Comparison of ENCODE assay signal across 18 cellular contexts in the genomic region with DNA sequence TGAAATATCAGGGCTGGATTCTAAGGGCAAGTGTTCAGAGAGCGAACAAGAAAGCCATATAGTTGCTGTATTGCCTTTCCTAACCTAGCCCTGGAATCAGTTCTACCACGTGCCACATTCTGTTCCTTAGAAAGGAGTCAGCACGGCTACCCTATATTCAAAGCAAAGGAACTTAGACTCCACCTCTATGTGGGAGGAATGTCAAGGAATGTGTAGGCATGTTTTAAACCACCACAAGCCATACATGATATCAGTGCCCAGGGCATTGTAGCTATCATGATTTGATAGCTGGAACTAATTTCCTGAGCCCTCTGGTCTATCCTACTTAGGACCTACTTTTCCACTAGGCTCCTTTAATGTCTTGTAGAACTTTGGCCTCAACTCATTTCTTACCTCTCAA. TPM values are rescaled to one million over a fixed set of nuclear protein-coding genes. Genes with fewer than 3 reads are reported as not detected.
A peak's percentile ranks its signal among the peaks of the same experiment; 100 is the strongest.
DNase-seq lines count a peak whose midpoint lies in the region; ATAC-seq, FAIRE-seq and TF ChIP-seq lines count a peak whose summit lies in the region.
"Had no signal": no experiment of that assay in that cellular context is flagged by ENCODE, and none has a peak within 500 bp of the region (broad histone marks: within the 10 kb centered on the region; RNA-seq: fewer than 3 reads in every experiment).

No MANE protein-coding gene starts in this region.

- H3K27me3 Mint-ChIP-seq in activated CD4-positive, alpha-beta T cell treated with anti-CD3 and anti-CD28 coated beads, Interleukin-2, amount 10 ng/mL, durations not matched to agents 7 days and 5 days = no peaks in the 10 kb centered on the region
- H3K27me3 Mint-ChIP-seq in Caco-2 (ENCODE audit: insufficient read depth, unreplicated experiment) = no peaks in the 10 kb centered on the region

- H4K20me1 ChIP-seq in OCI-LY1 (ENCODE audit: insufficient read depth, low read length) (no peaks in the 10 kb centered on the region), K562 (replicated peaks; ENCODE audit: control insufficient read depth, insufficient read depth, low read length) (no peaks in the 10 kb centered on the region)

- peaks cover 8% of the 10 kb centered on the region for H3K36me3 Mint-ChIP-seq in activated CD4-positive, alpha-beta T cell treated with anti-CD3 and anti-CD28 coated beads, Interleukin-2, amount 10 ng/mL, durations not matched to agents 7 days and 5 days (ENCODE audit: low read depth)
- H3K36me3 Mint-ChIP-seq in Caco-2 (ENCODE audit: insufficient read depth, unreplicated experiment) = peaks cover 11% of the 10 kb centered on the region

- H2AK5ac ChIP-seq in trophoblast cell (ENCODE audit: low read length) = no peak overlapping the region

- ATAC-seq in K562 = no peak
- ATAC-seq: mucosa of descending colon had no signal

- in situ Hi-C loops in K562 (cut with MboI) = no loop called here

- no peak overlapping the region for H3K18ac ChIP-seq in trophoblast cell (ENCODE audit: low read length)

- peaks cover 50% of the 10 kb centered on the region for H3K4me1 Mint-ChIP-seq in activated CD4-positive, alpha-beta T cell treated with anti-CD3 and anti-CD28 coated beads, Interleukin-2, amount 10 ng/mL, durations not matched to agents 7 days and 5 days
- H3K4me1 Mint-ChIP-seq in Caco-2 (ENCODE audit: low read depth, unreplicated experiment) = no peaks in the 10 kb centered on the region

- no peak overlapping the region for H3K4ac ChIP-seq in trophoblast cell (ENCODE audit: low read depth, low read length)

- no peak for FAIRE-seq in K562 (lab: Jason Lieb, UNC)
- FAIRE-seq: astrocyte, GM18507 had no signal

- peaks cover 4% of the 10 kb centered on the region; the same call in 1 of the 2 replicates for H3F3A ChIP-seq in OCI-LY1 (ENCODE audit: insufficient read depth, low read length)

- H3K9me2 ChIP-seq in OCI-LY1 (ENCODE audit: low read depth, low read length) = no peaks in the 10 kb centered on the region

- BruUV-seq in K562 (replicated peaks; lab: Mats Ljungman, UMichigan) = no TSS peak
- BruUV-seq in Caco-2 (replicated peaks; lab: Mats Ljungman, UMichigan) = no TSS peak

- CTCF ChIA-PET in activated CD4-positive, alpha-beta T cell treated with anti-CD3 and anti-CD28 coated beads, Interleukin-2, amount 10 ng/mL, durations not matched to agents 7 days and 5 days (lab: Charles Lee) = interaction anchor here (0.6 to 0.8 kb wide), 3 partner anchors 41 to 383 kb away, joined by 3 to 4 read pairs (median 3); no protein-coding TSS in a partner anchor
- CTCF ChIA-PET in K562 (lab: Yijun Ruan, JAX; ENCODE audit: low intra/inter-chr PET ratio) = no interaction called here
- CTCF ChIA-PET in Caco-2 (lab: Charles Lee) = no interaction called here

- no peak overlapping the region for H2BK12ac ChIP-seq in trophoblast cell (ENCODE audit: low read length)

- POLR2A ChIA-PET in activated CD4-positive, alpha-beta T cell treated with anti-CD3 and anti-CD28 coated beads, Interleukin-2, amount 10 ng/mL, durations not matched to agents 7 days and 5 days (lab: Charles Lee) = no interaction called here
- POLR2A ChIA-PET in K562 (lab: Yijun Ruan, JAX) = interaction anchor here (0.6 kb wide), 1 partner anchor 155 kb away, joined by 3 read pairs; no protein-coding TSS in a partner anchor
- POLR2A ChIA-PET in Caco-2 (lab: Charles Lee) = no interaction called here

- H3K27me3 ChIP-seq in OCI-LY1 (ENCODE audit: insufficient read depth, low read length) (no peaks in the 10 kb centered on the region), K562 (ENCODE audit: control insufficient read depth in 2 of 2, insufficient read depth in 2 of 2, low read length in 2 of 2) (no peaks in the 10 kb centered on the region), trophoblast cell (ENCODE audit: insufficient read depth, low read length) (no peaks in the 10 kb centered on the region), Caco-2 (replicated peaks; ENCODE audit: control insufficient read depth, insufficient read depth, low read length) (no peaks in the 10 kb centered on the region)
- H3K27me3 ChIP-seq: esophagus squamous epithelium, SJSA1, thyroid gland had no signal

- TF ChIP-seq CTCF in OCI-LY1 (IDR thresholded peaks at IDR 0.05; ENCODE audit: low read length) (no peak), K562 (IDR thresholded peaks at IDR 0.05 in 2 of 3, conservative IDR thresholded peaks at IDR 0.05 in 1 of 3; ENCODE audit: insufficient read depth in 2 of 3, low read depth in 1 of 3, low read length in 3 of 3) (no peak), Caco-2 (IDR thresholded peaks at IDR 0.05; ENCODE audit: insufficient read depth in 1 of 2, low read depth in 1 of 2, low read length in 1 of 2, severe bottlenecking in 1 of 2, unreplicated experiment in 1 of 2) (no peak)

- no peak for DNase-seq in activated CD4-positive, alpha-beta T cell treated with anti-CD3 and anti-CD28 coated beads, Interleukin-2, amount 10 ng/mL, durations not matched to agents 7 days and 5 days
- no peak for DNase-seq in activated CD4-positive, alpha-beta T cell treated with anti-CD3 and anti-CD28 coated beads, Interleukin-2, amount 50 U/mL, for 48 hours
- DNase-seq in K562 (ENCODE audit: extremely low read depth in 1 of 4, low spot score in 3 of 4) (no peak), trophoblast cell (peak; percentile 39 to 75), EL (no peak), Caco-2 (no peak), T1000 (lab: John Stamatoyannopoulos, UW) (no peak)
- DNase-seq: activated CD8-positive, alpha-beta memory T cell treated with anti-CD3 and anti-CD28 coated beads, Interleukin-2, amount 50 U/mL, for 48 hours; esophagus squamous epithelium; mucosa of descending colon; NCI-H146; NCI-H446; stimulated activated CD4-positive, alpha-beta T cell treated with anti-CD3 and anti-CD28 coated beads, Interleukin-15, amount 100 ng/mL, for 24 hours; thyroid gland had no signal

- H4K12ac ChIP-seq in trophoblast cell (ENCODE audit: low read depth, low read length) = no peak overlapping the region

- TF ChIP-seq POLR2A in K562 (conservative IDR thresholded peaks at IDR 0.05) = no peak

- H3K4me3 Mint-ChIP-seq in activated CD4-positive, alpha-beta T cell treated with anti-CD3 and anti-CD28 coated beads, Interleukin-2, amount 10 ng/mL, durations not matched to agents 7 days and 5 days = peak overlapping the region; percentile 90
- H3K4me3 Mint-ChIP-seq in Caco-2 (ENCODE audit: unreplicated experiment) = no peak overlapping the region

- H3K14ac ChIP-seq in trophoblast cell (ENCODE audit: low read length) = no peak overlapping the region

- peaks cover 13% of the 10 kb centered on the region for H3K36me3 ChIP-seq in OCI-LY1 (ENCODE audit: insufficient read depth, low read length)
- H3K36me3 ChIP-seq in K562 (ENCODE audit: control insufficient read depth, insufficient read depth, low read length) = peaks cover 19% of the 10 kb centered on the region
- peaks cover 4 to 5% of the 10 kb centered on the region in 2 experiments for H3K36me3 ChIP-seq in trophoblast cell (ENCODE audit: control insufficient read depth in 1 of 2, insufficient read depth in 2 of 2, low read length in 2 of 2)
- H3K36me3 ChIP-seq in Caco-2 (ENCODE audit: control insufficient read depth, insufficient read depth, low read length) = no peaks in the 10 kb centered on the region

- H3K27ac ChIP-seq in OCI-LY1 (ENCODE audit: low read depth, low read length, poor library complexity, severe bottlenecking) = peak overlapping the region; percentile 95
- H3K27ac ChIP-seq in K562 (ENCODE audit: extremely low read depth, low read depth, low read length) = peak overlapping the region; percentile 31
- H3K27ac ChIP-seq in trophoblast cell (ENCODE audit: low read depth, low read length) = no peak overlapping the region
- H3K27ac ChIP-seq: SJSA1 had no signal

- no peak overlapping the region for H2AFZ ChIP-seq in OCI-LY1 (ENCODE audit: low read length)
- no peak overlapping the region for H2AFZ ChIP-seq in K562 (ENCODE audit: low read depth, low read length)
- no peak overlapping the region for H2AFZ ChIP-seq in trophoblast cell (ENCODE audit: insufficient read depth, low read length, poor library complexity)

- H3K79me2 ChIP-seq in OCI-LY1 (ENCODE audit: insufficient read depth, low read length) (peaks cover 17% of the 10 kb centered on the region), K562 (ENCODE audit: control insufficient read depth, insufficient read depth, low read length) (peaks cover 52% of the 10 kb centered on the region), trophoblast cell (ENCODE audit: control insufficient read depth, insufficient read depth, low read length, poor library complexity) (peaks cover 10% of the 10 kb centered on the region)

- H3K23ac ChIP-seq in trophoblast cell (ENCODE audit: low read length) = no peak overlapping the region

- intact Hi-C loops in K562 (cut with micrococcal nuclease) = no loop called here
- intact Hi-C loops in Caco-2 (cut with micrococcal nuclease; ENCODE audit: unreplicated experiment) = no loop called here

- peaks cover 54% of the 10 kb centered on the region for H3K4me1 ChIP-seq in OCI-LY1 (ENCODE audit: insufficient read depth, low read length, severe bottlenecking)
- peaks cover 27 to 30% of the 10 kb centered on the region in 2 experiments; a peak in 4 of 5 replicates for H3K4me1 ChIP-seq in K562 (replicated peaks in 1 of 2; ENCODE audit: control insufficient read depth in 2 of 2, insufficient read depth in 2 of 2, low read length in 2 of 2)
- H3K4me1 ChIP-seq in trophoblast cell (ENCODE audit: control insufficient read depth in 1 of 2, insufficient read depth in 2 of 2, low read length in 2 of 2) = peaks cover 3 to 8% of the 10 kb centered on the region in 2 experiments
- H3K4me1 ChIP-seq in Caco-2 = peaks cover 14% of the 10 kb centered on the region

- H3K9ac ChIP-seq in OCI-LY1 (ENCODE audit: low read length) = no peak overlapping the region
- H3K9ac ChIP-seq in K562 (ENCODE audit: insufficient read depth in 1 of 2, low read depth in 2 of 2, low read length in 2 of 2) = no peak overlapping the region; a peak in 1 of 4 replicates
- H3K9ac ChIP-seq in trophoblast cell (ENCODE audit: low read length) = no peak overlapping the region

- H3K4me2 ChIP-seq in OCI-LY1 (ENCODE audit: low read length) = no peak overlapping the region
- H3K4me2 ChIP-seq in K562 (ENCODE audit: insufficient read depth, low read length) = no peak overlapping the region
- no peak overlapping the region for H3K4me2 ChIP-seq in trophoblast cell (ENCODE audit: low read length)

- no peak for TF ChIP-seq EP300 in K562 (IDR thresholded peaks at IDR 0.05; ENCODE audit: low read length)

- H2BK120ac ChIP-seq in trophoblast cell (ENCODE audit: insufficient read depth, low read length, poor library complexity) = no peak overlapping the region

- peak overlapping the region; percentile 25 for H3K27ac Mint-ChIP-seq in activated CD4-positive, alpha-beta T cell treated with anti-CD3 and anti-CD28 coated beads, Interleukin-2, amount 10 ng/mL, durations not matched to agents 7 days and 5 days
- no peak overlapping the region for H3K27ac Mint-ChIP-seq in Caco-2 (ENCODE audit: unreplicated experiment)

- no peaks in the 10 kb centered on the region for H3K9me1 ChIP-seq in K562 (ENCODE audit: control insufficient read depth, insufficient read depth, low read length)

- peaks cover 14% of the 10 kb centered on the region for H3K79me1 ChIP-seq in trophoblast cell (ENCODE audit: low read length)

- H4K8ac ChIP-seq in trophoblast cell (ENCODE audit: low read depth, low read length) = no peak overlapping the region

- 54% methylated on average over 3 of the region's 3 CpGs for WGBS in K562 (ENCODE audit: insufficient coverage, low coverage, missing lambda C conversion rate)
- no CpG with 5 or more reads among the region's 3 CpGs for WGBS in trophoblast cell (ENCODE audit: extremely low coverage, insufficient coverage, insufficient read length)

- H4K91ac ChIP-seq in trophoblast cell (ENCODE audit: low read depth, low read length) = no peak overlapping the region

- H3K4me3 ChIP-seq in OCI-LY1 (ENCODE audit: low read depth, low read length, poor library complexity, severe bottlenecking) (no peak overlapping the region), K562 (no peak overlapping the region), trophoblast cell (ENCODE audit: low read depth, low read length) (no peak overlapping the region), Caco-2 (ENCODE audit: low read depth, low read length) (no peak overlapping the region)
- H3K4me3 ChIP-seq: esophagus squamous epithelium, mucosa of descending colon, SJSA1, thyroid gland had no signal

- no peaks in the 10 kb centered on the region for H3K9me3 Mint-ChIP-seq in activated CD4-positive, alpha-beta T cell treated with anti-CD3 and anti-CD28 coated beads, Interleukin-2, amount 10 ng/mL, durations not matched to agents 7 days and 5 days
- H3K9me3 Mint-ChIP-seq in Caco-2 (ENCODE audit: unreplicated experiment) = no peaks in the 10 kb centered on the region

- no peak overlapping the region for H2BK5ac ChIP-seq in trophoblast cell (ENCODE audit: low read depth, low read length, poor library complexity)

- H3K9me3 ChIP-seq in OCI-LY1 (ENCODE audit: low read length) (no peaks in the 10 kb centered on the region), K562 (replicated peaks; ENCODE audit: control insufficient read depth, insufficient read depth, low read depth, low read length) (no peaks in the 10 kb centered on the region), trophoblast cell (ENCODE audit: insufficient read depth, low read depth, low read length) (no peaks in the 10 kb centered on the region), Caco-2 (no peaks in the 10 kb centered on the region)
- H3K9me3 ChIP-seq: esophagus squamous epithelium, mucosa of descending colon, SJSA1, thyroid gland had no signal

- no peak for TF ChIP-seq RAD21 in K562 (CRISPR knock-in tag; conservative IDR thresholded peaks at IDR 0.05 in 1 of 2, IDR thresholded peaks at IDR 0.05 in 1 of 2)

RNA-seq across cellular contexts. Expression of a gene that starts 2.5 kb away (rescaled TPM):
- total RNA-seq in activated CD4-positive, alpha-beta T cell treated with anti-CD3 and anti-CD28 coated beads, Interleukin-2, amount 10 ng/mL, durations not matched to agents 7 days and 5 days = 10 to 100 TPM; 34.5 to 41.5 TPM
- 33.5 and 38.4 TPM in 2 replicates for total RNA-seq in K562 (2011; cell fraction: chromatin; rRNA removed; ENCODE audit: low replicate concordance)
- total RNA-seq in K562 (2011; cell fraction: nucleolus; rRNA removed) = 22.0 and 24.6 TPM in 2 replicates
- 22.9 and 24.7 TPM in 2 replicates for total RNA-seq in K562 (2011; cell fraction: nucleoplasm; rRNA removed)
- total RNA-seq in K562 (2014; rRNA removed) (8.1 and 11.7 TPM in 2 replicates), K562 (2014; rRNA removed; fragmentation: Illumina TruSeq; extraction: Trizol) (11.3 and 11.7 TPM in 2 replicates), K562 (2015; rRNA removed; fragmentation: Illumina TruSeq; extraction: Trizol) (16.0 and 17.1 TPM in 2 replicates), K562 (2021) (15.9 and 17.5 TPM in 2 replicates), Caco-2 (2022) (37.0 and 39.7 TPM in 2 replicates)
- polyA plus RNA-seq in K562 (2011; rRNA removed) (15.5 and 15.8 TPM in 2 replicates), K562 (2014; fragmentation: Illumina TruSeq; extraction: Trizol) (15.6 and 24.9 TPM in 2 replicates), K562 (2014; fragmentation: Nextera tagmentation; extraction: Ambion mirVana) (1 to 10 TPM; 2.5 to 4.1 TPM), K562 (2014; rRNA removed) (16.6 and 22.4 TPM in 2 replicates)
- 11.5 and 12.9 TPM in 2 replicates for polyA plus RNA-seq in K562 (2011; cell fraction: cytosol; rRNA removed)
- polyA plus RNA-seq in K562 (2011; cell fraction: nucleus; rRNA removed) = 21.7 and 29.2 TPM in 2 replicates
- 13.3 and 17.4 TPM in 2 replicates for polyA plus RNA-seq in K562 (2012)
- 16.8 and 20.4 TPM in 2 replicates for polyA minus RNA-seq in K562 (2011; rRNA and poly(A)+ RNA removed)
- 9.7 and 12.4 TPM in 2 replicates for polyA minus RNA-seq in K562 (2011; cell fraction: cytosol; rRNA and poly(A)+ RNA removed)
- 7.7 and 14.7 TPM in 2 replicates for polyA minus RNA-seq in K562 (2011; cell fraction: nucleus; rRNA and poly(A)+ RNA removed)
- polyA plus RNA-seq in trophoblast cell (2013) = 12.8 and 13.2 TPM in 2 replicates

RNA-seq across cellular contexts. Expression of a gene that starts 4.2 kb away (rescaled TPM):
- 100 to 1,000 TPM; 174 to 183 TPM for total RNA-seq in activated CD4-positive, alpha-beta T cell treated with anti-CD3 and anti-CD28 coated beads, Interleukin-2, amount 10 ng/mL, durations not matched to agents 7 days and 5 days
- total RNA-seq in K562 (2011; cell fraction: chromatin; rRNA removed; ENCODE audit: low replicate concordance) = 245 and 354 TPM in 2 replicates
- total RNA-seq in K562 (2011; cell fraction: nucleolus; rRNA removed) = 166 and 190 TPM in 2 replicates
- 184 and 220 TPM in 2 replicates for total RNA-seq in K562 (2011; cell fraction: nucleoplasm; rRNA removed)
- total RNA-seq in K562 (2014; rRNA removed) = 14.1 and 21.3 TPM in 2 replicates
- 8.2 and 10.5 TPM in 2 replicates for total RNA-seq in K562 (2014; rRNA removed; fragmentation: Illumina TruSeq; extraction: Trizol)
- total RNA-seq in K562 (2015; rRNA removed; fragmentation: Illumina TruSeq; extraction: Trizol) = 8.8 and 10.4 TPM in 2 replicates
- total RNA-seq in K562 (2021) = 24.0 and 24.2 TPM in 2 replicates
- polyA plus RNA-seq in K562 (2011; rRNA removed) = 15.0 and 18.7 TPM in 2 replicates
- polyA plus RNA-seq in K562 (2011; cell fraction: cytosol; rRNA removed) = 8.8 TPM in 2 replicates
- 119 and 144 TPM in 2 replicates for polyA plus RNA-seq in K562 (2011; cell fraction: nucleus; rRNA removed)
- polyA plus RNA-seq in K562 (2012) = 14.6 and 28.2 TPM in 2 replicates
- polyA plus RNA-seq in K562 (2014; fragmentation: Illumina TruSeq; extraction: Trizol) = 11.8 and 16.0 TPM in 2 replicates
- 1 to 10 TPM; 3.0 to 4.3 TPM for polyA plus RNA-seq in K562 (2014; fragmentation: Nextera tagmentation; extraction: Ambion mirVana)
- 23.1 and 25.6 TPM in 2 replicates for polyA plus RNA-seq in K562 (2014; rRNA removed)
- 31.3 and 39.8 TPM in 2 replicates for polyA minus RNA-seq in K562 (2011; rRNA and poly(A)+ RNA removed)
- 13.7 and 14.1 TPM in 2 replicates for polyA minus RNA-seq in K562 (2011; cell fraction: cytosol; rRNA and poly(A)+ RNA removed)
- 46.7 and 73.1 TPM in 2 replicates for polyA minus RNA-seq in K562 (2011; cell fraction: nucleus; rRNA and poly(A)+ RNA removed)
- polyA plus RNA-seq in trophoblast cell (2013) = 5.6 and 5.9 TPM in 2 replicates
- 55.2 and 62.6 TPM in 2 replicates for total RNA-seq in Caco-2 (2022)

Comparison
In these comparisons a context has a peak if more than half of its experiments do, and no peak if none do; other contexts are left out.
1. DNase-seq: peak in trophoblast cell (2 of 2); none in activated CD4-positive, alpha-beta T cell treated with anti-CD3 and anti-CD28 coated beads, Interleukin-2, amount 10 ng/mL, durations not matched to agents 7 days and 5 days (single experiment), activated CD4-positive, alpha-beta T cell treated with anti-CD3 and anti-CD28 coated beads, Interleukin-2, amount 50 U/mL, for 48 hours (0 of 2), K562 (0 of 4), EL (single experiment), Caco-2 (0 of 2) and T1000 (single experiment).